Comparison of ENCODE assay signal across 1 cellular context in genomic region chr17:3724373-3725077, GRCh38.
TF ChIP-seq lines count a peak whose summit lies in the region.

No MANE protein-coding gene starts in this region.

TF ChIP-seq in K562, 482 proteins besides CTCF, POLR2A, EP300 and RAD21:
- TF ChIP-seq XRCC3 (IDR thresholded peaks at IDR 0.05), result no peak
- TF ChIP-seq ZFP36 (IDR thresholded peaks at IDR 0.05; ENCODE audit: low read depth, low read length, partially characterized antibody), result peak; percentile 16
- TF ChIP-seq MLX (CRISPR knock-in tag; conservative IDR thresholded peaks at IDR 0.05), result no peak
- no peak for TF ChIP-seq POLR2B (IDR thresholded peaks at IDR 0.05; ENCODE audit: low read depth, partially characterized antibody)
- TF ChIP-seq ZBTB34 (CRISPR knock-in tag; IDR thresholded peaks at IDR 0.05), result no peak
- TF ChIP-seq E2F6 (IDR thresholded peaks at IDR 0.05; ENCODE audit: borderline replicate concordance in 1 of 2, extremely low read depth in 1 of 2, insufficient read depth in 1 of 2, insufficient read length in 1 of 2, low read depth in 1 of 2, low read length in 1 of 2, poor library complexity in 1 of 2, severe bottlenecking in 1 of 2), result peak in 1 of 2 experiments; percentile 38
- 0 out of 2 replicates have a peak, but pooled peaks have one; percentile 8 for TF ChIP-seq ZNF282 (CRISPR knock-in tag; IDR thresholded peaks at IDR 0.05)
